Comparison of ENCODE assay signal across 9 cellular contexts in genomic region chr4:174358823-174359222, GRCh38.
DNase-seq lines count a peak whose midpoint lies in the region; ATAC-seq and TF ChIP-seq lines count a peak whose summit lies in the region.
"Had no signal": no experiment of that assay in that cellular context is flagged by ENCODE, and none has a peak within 500 bp of the region (broad histone marks: within the 10 kb centered on the region; RNA-seq: fewer than 3 reads in every experiment).

No MANE protein-coding gene starts in this region.

- peak; percentile 98 to 99 for ATAC-seq in activated naive CD4-positive, alpha-beta T cell treated with anti-CD3 and anti-CD28 coated beads, Interleukin-2, amount 50 U/mL, for 72 hours
- ATAC-seq in HG02970 (IDR thresholded peaks at IDR 0.05; ENCODE audit: low FRiP score, unreplicated experiment), result peak; percentile 99
- peak; percentile 99 for ATAC-seq in stimulated activated naive CD8-positive, alpha-beta T cell treated with anti-CD3 and anti-CD28 coated beads, Interleukin-15, amount 100 ng/mL, for 72 hours
- ATAC-seq in omental fat pad (ENCODE audit: low FRiP score), result no peak

- TF ChIP-seq POLR2A in sigmoid colon (IDR thresholded peaks at IDR 0.05), result no peak

- TF ChIP-seq CTCF in sigmoid colon (IDR thresholded peaks at IDR 0.05) (no peak), omental fat pad (IDR thresholded peaks at IDR 0.05) (no peak)

- H3K27ac ChIP-seq in sigmoid colon, result no peak overlapping the region
- H3K27ac ChIP-seq: neural progenitor cell had no signal

- H3K9me3 Mint-ChIP-seq in activated naive CD4-positive, alpha-beta T cell treated with anti-CD3 and anti-CD28 coated beads, Interleukin-2, amount 50 U/mL, for 72 hours, result no peaks in the 10 kb centered on the region
- no peaks in the 10 kb centered on the region for H3K9me3 Mint-ChIP-seq in stimulated activated naive CD8-positive, alpha-beta T cell treated with anti-CD3 and anti-CD28 coated beads, Interleukin-15, amount 100 ng/mL, for 72 hours

- no peak for TF ChIP-seq EP300 in sigmoid colon (IDR thresholded peaks at IDR 0.05)

- H3K36me3 Mint-ChIP-seq in activated naive CD4-positive, alpha-beta T cell treated with anti-CD3 and anti-CD28 coated beads, Interleukin-2, amount 50 U/mL, for 72 hours, result no peaks in the 10 kb centered on the region
- H3K36me3 Mint-ChIP-seq: neural progenitor cell had no signal

- H3K27me3 Mint-ChIP-seq in stimulated activated naive CD8-positive, alpha-beta T cell treated with anti-CD3 and anti-CD28 coated beads, Interleukin-15, amount 100 ng/mL, for 72 hours, result peaks cover 25% of the 10 kb centered on the region

- no peak overlapping the region for H3K4me3 ChIP-seq in sigmoid colon
- H3K4me3 ChIP-seq: neural progenitor cell had no signal

- peaks cover 18% of the 10 kb centered on the region for H3K4me1 Mint-ChIP-seq in stimulated activated naive CD8-positive, alpha-beta T cell treated with anti-CD3 and anti-CD28 coated beads, Interleukin-15, amount 100 ng/mL, for 72 hours
- H3K4me1 Mint-ChIP-seq: neural progenitor cell had no signal

- H3K27me3 ChIP-seq in sigmoid colon, result no peaks in the 10 kb centered on the region
- H3K27me3 ChIP-seq: neural progenitor cell had no signal

- H3K27ac Mint-ChIP-seq in activated naive CD4-positive, alpha-beta T cell treated with anti-CD3 and anti-CD28 coated beads, Interleukin-2, amount 50 U/mL, for 72 hours, result no peak overlapping the region
- H3K27ac Mint-ChIP-seq in stimulated activated naive CD8-positive, alpha-beta T cell treated with anti-CD3 and anti-CD28 coated beads, Interleukin-15, amount 100 ng/mL, for 72 hours, result no peak overlapping the region
- H3K27ac Mint-ChIP-seq: neural progenitor cell had no signal

- WGBS in sigmoid colon, 2 donors, result 76 to 85% methylated on average over 1 of the region's 1 CpG

- intact Hi-C loops in sigmoid colon (cut with DNase I), result no loop called here

- H3K36me3 ChIP-seq in sigmoid colon, result no peaks in the 10 kb centered on the region
- H3K36me3 ChIP-seq: neural progenitor cell had no signal

- H3K4me3 Mint-ChIP-seq in stimulated activated naive CD8-positive, alpha-beta T cell treated with anti-CD3 and anti-CD28 coated beads, Interleukin-15, amount 100 ng/mL, for 72 hours, result no peak overlapping the region
- H3K4me3 Mint-ChIP-seq: neural progenitor cell had no signal

- no peaks in the 10 kb centered on the region for H3K4me1 ChIP-seq in sigmoid colon
- H3K4me1 ChIP-seq: neural progenitor cell had no signal

- H3K9me3 ChIP-seq in sigmoid colon, result peaks cover 0 to 3% (median 0%) of the 10 kb centered on the region in 4 donors

- peak in 1 of 2 donors; percentile 19 for DNase-seq in activated naive CD4-positive, alpha-beta T cell treated with anti-CD3 and anti-CD28 coated beads, Interleukin-2, amount 50 U/mL, for 72 hours (ENCODE audit: low spot score in 2 of 2)
- DNase-seq in activated naive CD4-positive, alpha-beta T cell treated with Interleukin-2 at 50 U/mL for 16 hours, result no peak
- DNase-seq in RPMI7951 (ENCODE audit: low read depth) (peak; percentile 28), OCI-M2 (lab: John Stamatoyannopoulos, UW; ENCODE audit: unreplicated experiment) (no peak), sigmoid colon (no peak), omental fat pad (ENCODE audit: low spot score) (no peak)
- peak; percentile 12 to 32 for DNase-seq in stimulated activated naive CD8-positive, alpha-beta T cell treated with anti-CD3 and anti-CD28 coated beads, Interleukin-15, amount 100 ng/mL, for 72 hours

Comparison
In these comparisons a context has a peak if more than half of its experiments do, and no peak if none do; other contexts are left out.
1. DNase-seq: peak in RPMI7951 (single experiment) and stimulated activated naive CD8-positive, alpha-beta T cell treated with anti-CD3 and anti-CD28 coated beads, Interleukin-15, amount 100 ng/mL, for 72 hours (2 of 2); none in activated naive CD4-positive, alpha-beta T cell treated with Interleukin-2 at 50 U/mL for 16 hours (single experiment), OCI-M2 (single experiment), sigmoid colon (single experiment) and omental fat pad (single experiment).